In the genomic region with DNA sequence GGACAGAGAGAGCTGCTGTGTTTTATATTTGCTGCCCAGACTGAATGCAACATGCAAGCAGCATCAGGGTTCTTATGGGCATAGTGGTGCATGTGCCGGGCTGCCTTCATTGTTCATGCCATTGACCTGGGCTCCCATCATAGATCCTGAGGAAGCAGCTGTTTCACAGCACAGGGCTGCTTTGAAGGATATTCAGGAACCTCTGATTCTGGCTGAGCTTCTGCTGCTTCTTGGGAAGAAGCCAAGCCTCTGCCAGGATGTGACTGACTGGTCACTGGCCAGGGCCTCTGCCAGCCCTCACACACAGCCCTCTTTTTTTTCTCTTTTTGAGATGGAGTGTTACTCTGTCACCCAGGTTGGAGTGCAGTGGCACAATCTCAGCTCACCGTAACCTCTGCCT, we compare ENCODE assay signal across 21 cellular contexts. TPM values are rescaled to one million over a fixed set of nuclear protein-coding genes. Genes with fewer than 3 reads are reported as not detected.
DNase-seq lines count a peak whose midpoint lies in the region; FAIRE-seq and TF ChIP-seq lines count a peak whose summit lies in the region.
"Had no signal": no experiment of that assay in that cellular context is flagged by ENCODE, and none has a peak within 500 bp of the region (broad histone marks: within the 10 kb centered on the region; RNA-seq: fewer than 3 reads in every experiment).

No MANE protein-coding gene starts in this region.

- H3K27ac ChIP-seq in VCaP, result peak overlapping the region; percentile 99
- H3K27ac ChIP-seq in endothelial cell of umbilical vein (ENCODE audit: insufficient read depth, low read depth, low read length), result no peak overlapping the region
- peak overlapping the region; percentile 51 for H3K27ac ChIP-seq in substantia nigra (ENCODE audit: low read depth, low read length, poor library complexity, severe bottlenecking)
- H3K27ac ChIP-seq: prostate gland, RWPE1, vagina had no signal

- dilution Hi-C loops in endothelial cell of umbilical vein (cut with MboI; ENCODE audit: extremely low pct_ligation_motif_present, low sequenced_read_pairs), result no loop called here

- H3K4me1 ChIP-seq in endothelial cell of umbilical vein (ENCODE audit: control insufficient read depth, extremely low read depth, insufficient read depth, low read length), result peaks cover 5% of the 10 kb centered on the region
- H3K4me1 ChIP-seq: vagina had no signal

- H3K36me3 ChIP-seq in endothelial cell of umbilical vein (ENCODE audit: control insufficient read depth in 2 of 2, extremely low read depth in 1 of 2, insufficient read depth in 2 of 2, low read length in 2 of 2), result no peaks in the 10 kb centered on the region
- H3K36me3 ChIP-seq: prostate gland had no signal

- H3K27me3 ChIP-seq in endothelial cell of umbilical vein (ENCODE audit: control insufficient read depth in 2 of 2, insufficient read depth in 2 of 2, low read length in 2 of 2), result no peaks in the 10 kb centered on the region
- H3K27me3 ChIP-seq: vagina had no signal

- TF ChIP-seq POLR2A in endothelial cell of umbilical vein (IDR thresholded peaks at IDR 0.05; ENCODE audit: low read depth, low read length), result peak; percentile 35

- no peaks in the 10 kb centered on the region for H4K20me1 ChIP-seq in endothelial cell of umbilical vein (replicated peaks; ENCODE audit: control insufficient read depth, extremely low read depth, insufficient read depth, low read length)

- POLR2A ChIA-PET in endothelial cell of umbilical vein (lab: Charles Lee), result interaction anchor here (1.5 to 1.6 kb wide), 2 partner anchors 24 to 30 kb away, joined by 3 to 16 read pairs; no protein-coding TSS in a partner anchor

- no peak overlapping the region for H3K4me3 ChIP-seq in endothelial cell of umbilical vein (replicated peaks in 1 of 3; ENCODE audit: insufficient read depth in 1 of 3, low read depth in 1 of 3, low read length in 3 of 3)
- H3K4me3 ChIP-seq: prostate gland, vagina had no signal

- intact Hi-C loops in endothelial cell of umbilical vein (cut with micrococcal nuclease), result loop anchor here (1.0 kb wide), 1 partner anchor 30 kb away; no protein-coding TSS in a partner anchor

- no peaks in the 10 kb centered on the region for H3K9me3 ChIP-seq in endothelial cell of umbilical vein (replicated peaks; ENCODE audit: control insufficient read depth, insufficient read depth, low read length)
- H3K9me3 ChIP-seq: prostate gland, vagina had no signal

- DNase-seq in endothelial cell of umbilical vein (ENCODE audit: low read depth, low spot score), result peak; percentile 94
- DNase-seq in kidney tubule cell (ENCODE audit: low spot score), result peak; percentile 26
- DNase-seq in substantia nigra (lab: John Stamatoyannopoulos, UW), result peak in 37 of 49 donors; percentile 12 to 75 (median 44)
- DNase-seq in stimulated activated CD4-positive, alpha-beta T cell treated with anti-CD3 and anti-CD28 coated beads, Interleukin-15, amount 100 ng/mL, for 24 hours, result no peak
- DNase-seq in stimulated activated CD4-positive, alpha-beta T cell treated with anti-CD3 and anti-CD28 coated beads, Interleukin-12 subunit alpha, Interleukin-12 subunit beta, amount 100 ng/mL, for 4 hours, result no peak
- DNase-seq in activated CD4-positive, alpha-beta T cell treated with anti-CD3 and anti-CD28 coated beads, Interleukin-2, amount 50 U/mL, for 4 hours, result no peak
- DNase-seq: activated CD4-positive, alpha-beta T cell treated with anti-CD3 and anti-CD28 coated beads, Interleukin-2, amount 50 U/mL, for 48 hours; activated naive CD4-positive, alpha-beta T cell; Calu3; NCI-H1436 treated with DMSO at 0.1 percent for 48 hours; NCI-H345; stimulated activated naive CD8-positive, alpha-beta T cell treated with anti-CD3 and anti-CD28 coated beads, Interleukin-15, amount 100 ng/mL, for 72 hours had no signal

- H3K9me1 ChIP-seq in endothelial cell of umbilical vein (replicated peaks; ENCODE audit: control insufficient read depth, extremely low read depth, insufficient read depth, low read length), result no peaks in the 10 kb centered on the region

- BruUV-seq in endothelial cell of umbilical vein (replicated peaks; lab: Mats Ljungman, UMichigan), result no TSS peak

- H3K4me2 ChIP-seq in endothelial cell of umbilical vein (ENCODE audit: insufficient read depth, low read length), result no peak overlapping the region

- peak; percentile 93 for FAIRE-seq in endothelial cell of umbilical vein (lab: Jason Lieb, UNC)
- FAIRE-seq: astrocyte, colon, endometrium, frontal cortex, HTR-8/SVneo had no signal

- H3K9ac ChIP-seq in endothelial cell of umbilical vein (replicated peaks; ENCODE audit: extremely low read depth, insufficient read depth, low read length), result no peak overlapping the region

- CTCF ChIA-PET in endothelial cell of umbilical vein (lab: Charles Lee), result interaction anchor here (0.7 to 2.6 kb wide), 17 partner anchors 7 to 277 kb away, joined by 3 to 31 read pairs (median 4); no protein-coding TSS in a partner anchor

- TF ChIP-seq CTCF in VCaP (conservative IDR thresholded peaks at IDR 0.05), result no peak
- no peak for TF ChIP-seq CTCF in endothelial cell of umbilical vein (IDR thresholded peaks at IDR 0.05; ENCODE audit: extremely low read depth in 1 of 2, insufficient read depth in 1 of 2, low read depth in 1 of 2, low read length in 2 of 2)

- no peak overlapping the region for H2AFZ ChIP-seq in endothelial cell of umbilical vein (ENCODE audit: low read depth, low read length)

- no peaks in the 10 kb centered on the region for H3K79me2 ChIP-seq in endothelial cell of umbilical vein (ENCODE audit: control insufficient read depth, insufficient read depth, low read length)

TF ChIP-seq in endothelial cell of umbilical vein, 7 proteins besides CTCF, POLR2A, EP300 and RAD21:
- TF ChIP-seq, protein P1, sequence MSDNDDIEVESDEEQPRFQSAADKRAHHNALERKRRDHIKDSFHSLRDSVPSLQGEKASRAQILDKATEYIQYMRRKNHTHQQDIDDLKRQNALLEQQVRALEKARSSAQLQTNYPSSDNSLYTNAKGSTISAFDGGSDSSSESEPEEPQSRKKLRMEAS (IDR thresholded peaks at IDR 0.05; ENCODE audit: insufficient read depth, insufficient read length), result no peak
- TF ChIP-seq JUN (IDR thresholded peaks at IDR 0.05; ENCODE audit: borderline replicate concordance, insufficient read depth, insufficient read length, low read depth), result peak; percentile 22
- no peak for TF ChIP-seq MYC (IDR thresholded peaks at IDR 0.05; ENCODE audit: low read depth, low read length)
- TF ChIP-seq GATA2 (IDR thresholded peaks at IDR 0.05; ENCODE audit: insufficient read depth, insufficient read length, low read depth, low read length), result no peak
- TF ChIP-seq POLR2AphosphoS5 (IDR thresholded peaks at IDR 0.05; ENCODE audit: insufficient read depth, low read depth, low read length), result peak; percentile 44

RNA-seq across cellular contexts. Expression of a gene that starts 43.3 kb away (rescaled TPM):
- total RNA-seq in endothelial cell of umbilical vein, result 4.2 and 4.8 TPM in 2 replicates
- 5.0 TPM in 2 replicates for polyA plus RNA-seq in endothelial cell of umbilical vein
- polyA plus RNA-seq in endothelial cell of umbilical vein (2011; cell fraction: cytosol; rRNA removed), result 4.5 and 5.1 TPM in 2 replicates
- 7.5 and 8.9 TPM in 2 replicates for polyA plus RNA-seq in endothelial cell of umbilical vein (2011; cell fraction: nucleus; rRNA removed)
- 4.2 and 6.6 TPM in 2 replicates for polyA plus RNA-seq in endothelial cell of umbilical vein (2012)
- polyA minus RNA-seq in endothelial cell of umbilical vein, result 2.8 and 5.6 TPM in 2 replicates
- polyA minus RNA-seq in endothelial cell of umbilical vein (2011; cell fraction: cytosol; rRNA and poly(A)+ RNA removed), result not detected
- 0.34 and 1.4 TPM in 2 replicates for polyA minus RNA-seq in endothelial cell of umbilical vein (2011; cell fraction: nucleus; rRNA and poly(A)+ RNA removed)

Comparison
In these comparisons a context has a peak if more than half of its experiments do, and no peak if none do; other contexts are left out.
1. DNase-seq: peak in endothelial cell of umbilical vein (single experiment), kidney tubule cell (single experiment) and substantia nigra (37 of 49); none in stimulated activated CD4-positive, alpha-beta T cell treated with anti-CD3 and anti-CD28 coated beads, Interleukin-15, amount 100 ng/mL, for 24 hours (single experiment), stimulated activated CD4-positive, alpha-beta T cell treated with anti-CD3 and anti-CD28 coated beads, Interleukin-12 subunit alpha, Interleukin-12 subunit beta, amount 100 ng/mL, for 4 hours (single experiment) and activated CD4-positive, alpha-beta T cell treated with anti-CD3 and anti-CD28 coated beads, Interleukin-2, amount 50 U/mL, for 4 hours (0 of 2).